ENCODE assay signal across 10 cellular contexts in the genomic region with DNA sequence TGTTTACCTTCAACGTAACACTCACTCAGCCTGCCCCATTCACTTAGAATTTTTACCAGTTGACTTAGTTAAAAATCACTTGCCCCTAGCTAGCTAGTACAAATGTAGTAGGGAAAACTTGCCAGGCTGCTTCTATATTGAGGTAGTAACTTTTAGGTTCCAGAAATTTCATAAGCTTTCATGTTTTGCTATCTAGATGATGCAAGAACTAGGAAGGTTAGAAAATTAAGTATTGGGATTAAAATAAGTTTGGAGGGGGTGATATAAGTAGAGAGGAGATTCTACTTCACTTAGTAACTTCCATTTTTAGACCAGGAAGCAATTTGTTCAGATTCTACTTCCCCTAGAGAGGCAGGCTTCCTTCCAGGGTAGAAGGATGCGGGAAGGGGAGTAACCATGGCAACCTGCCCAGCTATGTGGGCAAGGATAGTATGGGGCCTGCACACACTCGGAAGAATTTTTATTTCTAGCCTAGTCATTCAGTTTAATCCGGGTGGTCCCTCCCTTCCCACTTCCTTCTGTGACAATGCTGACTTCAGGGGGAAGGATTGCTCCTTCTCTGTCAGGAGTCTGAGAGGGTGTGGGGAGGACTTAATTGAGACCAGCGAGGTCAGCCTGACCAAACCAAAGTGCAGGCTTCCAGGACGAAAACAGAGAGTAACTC. TPM values are rescaled to one million over a fixed set of nuclear protein-coding genes. Genes with fewer than 3 reads are reported as not detected.
A peak's percentile ranks its signal among the peaks of the same experiment; 100 is the strongest.
DNase-seq lines count a peak whose midpoint lies in the region; ATAC-seq and TF ChIP-seq lines count a peak whose summit lies in the region.
"Had no signal": no experiment of that assay in that cellular context is flagged by ENCODE, and none has a peak within 500 bp of the region (broad histone marks: within the 10 kb centered on the region; RNA-seq: fewer than 3 reads in every experiment).

No MANE protein-coding gene starts in this region.

- peaks cover 86% of the 10 kb centered on the region for H3K79me2 ChIP-seq in hepatocyte

- peak; percentile 27 for DNase-seq in G401 (ENCODE audit: low spot score)
- DNase-seq in ascending aorta (ENCODE audit: low spot score in 2 of 2) = peak; percentile 35 to 92
- DNase-seq in hepatocyte (ENCODE audit: low spot score) = peak; percentile 30
- DNase-seq in gastrocnemius medialis = peak; percentile 44 to 61
- no peak for DNase-seq in effector memory CD8-positive, alpha-beta T cell
- no peak for DNase-seq in effector CD4-positive, alpha-beta T cell
- DNase-seq: effector CD8-positive, alpha-beta T cell had no signal

- TF ChIP-seq POLR2A in gastrocnemius medialis (IDR thresholded peaks at IDR 0.05) = peak in 1 of 2 donors; percentile 33
- TF ChIP-seq POLR2A in GM18505 (IDR thresholded peaks at IDR 0.05; ENCODE audit: borderline replicate concordance, extremely low read depth, insufficient read depth, insufficient read length) = no peak

- H2AFZ ChIP-seq in hepatocyte = no peak overlapping the region

- ATAC-seq in gastrocnemius medialis (peak; percentile 31 to 32), HG03159 (IDR thresholded peaks at IDR 0.05; ENCODE audit: unreplicated experiment) (no peak), GM18505 (IDR thresholded peaks at IDR 0.05; ENCODE audit: unreplicated experiment) (no peak)
- ATAC-seq in effector memory CD8-positive, alpha-beta T cell (replicated peaks) = no peak

- H3K9me3 Mint-ChIP-seq in effector memory CD8-positive, alpha-beta T cell = no peaks in the 10 kb centered on the region

- H3K27ac ChIP-seq in ascending aorta = peak overlapping the region; percentile 77 to 85
- H3K27ac ChIP-seq in hepatocyte = peak overlapping the region; percentile 10
- peak overlapping the region; percentile 75 to 83 (median 82) for H3K27ac ChIP-seq in gastrocnemius medialis
- H3K27ac ChIP-seq: VCaP had no signal

- intact Hi-C loops in ascending aorta (cut with DNase I) (loop anchor here (5.0 kb wide), 1 partner anchor 102 kb away; no protein-coding TSS in a partner anchor), gastrocnemius medialis (cut with DNase I; ENCODE audit: low total_unique reads) (loop anchor here (5.0 kb wide), 1 partner anchor 97 kb away; no protein-coding TSS in a partner anchor)

- TF ChIP-seq CTCF in ascending aorta (IDR thresholded peaks at IDR 0.05) (no peak), hepatocyte (IDR thresholded peaks at IDR 0.05; ENCODE audit: poor library complexity) (no peak), gastrocnemius medialis (IDR thresholded peaks at IDR 0.05 in 4 of 5, conservative IDR thresholded peaks at IDR 0.05 in 1 of 5) (no peak)

- no peak overlapping the region for H3K4me3 Mint-ChIP-seq in effector memory CD8-positive, alpha-beta T cell

- H3K4me2 ChIP-seq in hepatocyte = peak overlapping the region; percentile 76

- no peaks in the 10 kb centered on the region for H3K27me3 ChIP-seq in ascending aorta
- no peaks in the 10 kb centered on the region for H3K27me3 ChIP-seq in hepatocyte
- peaks cover 0 to 9% (median 0%) of the 10 kb centered on the region in 3 donors for H3K27me3 ChIP-seq in gastrocnemius medialis

- no peaks in the 10 kb centered on the region for H3K9me3 ChIP-seq in ascending aorta
- no peaks in the 10 kb centered on the region for H3K9me3 ChIP-seq in hepatocyte (ENCODE audit: low read depth)
- no peaks in the 10 kb centered on the region for H3K9me3 ChIP-seq in gastrocnemius medialis

- in situ Hi-C loops in G401 (cut with HindIII; ENCODE audit: low sequenced_read_pairs) = no loop called here
- in situ Hi-C loops in gastrocnemius medialis (cut with MboI; ENCODE audit: low sequenced_read_pairs in 4 of 4) = no loop called here

- H3K36me3 Mint-ChIP-seq in effector memory CD8-positive, alpha-beta T cell (ENCODE audit: insufficient read depth) = no peaks in the 10 kb centered on the region

- peak overlapping the region in 1 of 2 donors; percentile 44 for H3K27ac Mint-ChIP-seq in effector memory CD8-positive, alpha-beta T cell

- peaks cover 0 to 31% of the 10 kb centered on the region in 2 donors for H3K4me1 ChIP-seq in ascending aorta
- peaks cover 36% of the 10 kb centered on the region for H3K4me1 ChIP-seq in hepatocyte (ENCODE audit: insufficient read depth)
- H3K4me1 ChIP-seq in gastrocnemius medialis = peaks cover 35 to 37% of the 10 kb centered on the region in 2 donors

- H3K36me3 ChIP-seq in ascending aorta (peaks cover 0 to 2% of the 10 kb centered on the region in 2 donors), hepatocyte (replicated peaks; ENCODE audit: insufficient read depth, low read depth) (no peaks in the 10 kb centered on the region), gastrocnemius medialis (no peaks in the 10 kb centered on the region)

- H3K4me1 Mint-ChIP-seq in effector memory CD8-positive, alpha-beta T cell (ENCODE audit: low read depth in 2 of 2) = peaks cover 0 to 4% of the 10 kb centered on the region in 2 donors

- H4K20me1 ChIP-seq in hepatocyte (ENCODE audit: insufficient read depth, poor library complexity, severe bottlenecking) = peaks cover 6% of the 10 kb centered on the region

- peak overlapping the region; percentile 12 to 80 for H3K4me3 ChIP-seq in ascending aorta
- no peak overlapping the region for H3K4me3 ChIP-seq in hepatocyte
- H3K4me3 ChIP-seq in gastrocnemius medialis = peak overlapping the region in 3 of 4 donors; percentile 18 to 71 (median 23)

- WGBS in hepatocyte (ENCODE audit: low lambda C conversion rate, missing lambda C conversion rate) = 50% methylated on average over 6 of the region's 6 CpGs

- peaks cover 9 to 21% of the 10 kb centered on the region in 2 donors for H3K27me3 Mint-ChIP-seq in effector memory CD8-positive, alpha-beta T cell

- H3K9me2 ChIP-seq in hepatocyte (replicated peaks; ENCODE audit: insufficient read depth) = no peaks in the 10 kb centered on the region

RNA-seq across cellular contexts. Expression of a gene that starts 4.2 kb away (rescaled TPM):
- not detected in 2 replicates for total RNA-seq in G401 (2014; rRNA removed; shearing (Covaris generic))
- total RNA-seq in ascending aorta (33.6 TPM), hepatocyte (98.9 and 115 TPM in 2 replicates), gastrocnemius medialis (10 to 100 TPM in 3 of 4 donors, 1 to 10 TPM in 1; 7.2 to 18.5 (median 16.3) TPM)
- 130 TPM in 2 replicates for polyA plus RNA-seq in hepatocyte

RNA-seq across cellular contexts. Expression of a gene that starts 56.3 kb away (rescaled TPM):
- not detected in 2 replicates for total RNA-seq in G401 (2014; rRNA removed; shearing (Covaris generic))
- 0.96 TPM for total RNA-seq in ascending aorta
- total RNA-seq in hepatocyte = 0.47 and 0.76 TPM in 2 replicates
- polyA plus RNA-seq in hepatocyte = 0.38 and 0.79 TPM in 2 replicates
- total RNA-seq in gastrocnemius medialis = 1 to 10 TPM in 2 of 4 donors, not detected in 2; 2.6 to 5.3 TPM

Comparison
In these comparisons a context has a peak if more than half of its experiments do, and no peak if none do; other contexts are left out.
1. DNase-seq: peak in G401 (single experiment), ascending aorta (2 of 2), hepatocyte (single experiment) and gastrocnemius medialis (2 of 2); none in effector memory CD8-positive, alpha-beta T cell (0 of 3) and effector CD4-positive, alpha-beta T cell (single experiment).
2. H3K27ac ChIP-seq: peak in every context shown above with its lines; median percentile 82 in gastrocnemius medialis; 81 in ascending aorta; 10 in hepatocyte.
3. ATAC-seq: peak in gastrocnemius medialis (2 of 2); none in HG03159 (single experiment), GM18505 (single experiment) and effector memory CD8-positive, alpha-beta T cell (single experiment).